1 cellular context compared by ENCODE assay signal in the genomic region with DNA sequence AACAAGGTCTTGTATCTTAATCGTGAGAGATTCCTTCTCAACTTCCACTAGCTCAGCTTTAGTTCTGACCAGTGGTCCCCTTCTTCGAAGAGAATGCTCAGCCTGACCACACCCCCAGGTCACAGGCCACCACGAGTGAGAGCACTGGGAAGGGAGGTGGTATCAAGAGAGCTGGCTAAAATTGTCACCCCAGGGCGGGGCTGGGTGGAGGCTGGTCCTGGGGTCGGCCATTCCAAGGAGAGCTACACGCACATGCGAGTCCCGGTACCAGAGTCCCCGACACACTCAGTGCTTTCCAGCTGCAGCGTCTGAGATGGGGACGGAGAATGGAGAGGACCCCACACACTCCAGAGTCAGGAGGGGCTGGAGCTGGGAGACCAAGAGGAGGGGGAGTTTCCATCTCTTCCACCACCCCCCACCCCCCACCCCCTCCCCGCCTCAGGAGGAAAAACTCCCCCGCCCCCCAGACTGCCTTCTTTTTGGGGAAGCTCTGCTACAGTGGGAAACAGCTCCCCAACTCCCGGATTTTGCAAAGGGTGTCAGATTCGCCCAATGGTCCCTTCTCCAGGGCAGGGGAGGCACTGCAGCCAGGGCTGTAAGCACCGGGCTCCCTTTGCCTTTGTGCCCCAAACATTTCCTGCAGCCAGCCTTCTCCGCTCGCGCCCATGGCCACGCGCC.
TF ChIP-seq lines count a peak whose summit lies in the region.

No MANE protein-coding gene starts in this region.

TF ChIP-seq in H1, 55 proteins besides CTCF, POLR2A, EP300 and RAD21:
- no peak for TF ChIP-seq TCF12 (IDR thresholded peaks at IDR 0.05; ENCODE audit: low read depth, low read length)
- TF ChIP-seq BRCA1 (IDR thresholded peaks at IDR 0.05; ENCODE audit: low read depth, low read length), result no peak
- TF ChIP-seq TAF7 (optimal IDR thresholded peaks at IDR 0.05; ENCODE audit: borderline replicate concordance, low read depth, low read length), result no peak
- TF ChIP-seq SP2 (IDR thresholded peaks at IDR 0.05; ENCODE audit: low read length), result no peak
- TF ChIP-seq CEBPB (IDR thresholded peaks at IDR 0.05; ENCODE audit: low read depth, low read length), result no peak
- TF ChIP-seq SIX5 (IDR thresholded peaks at IDR 0.05; ENCODE audit: low read depth, low read length), result no peak
- TF ChIP-seq SP4 (IDR thresholded peaks at IDR 0.05; ENCODE audit: low read length), result no peak
- no peak for TF ChIP-seq EGR1 (IDR thresholded peaks at IDR 0.05; ENCODE audit: borderline replicate concordance, low read depth, low read length)
- TF ChIP-seq NRF1 (IDR thresholded peaks at IDR 0.05; ENCODE audit: low read depth, low read length), result no peak
- TF ChIP-seq MAFK (IDR thresholded peaks at IDR 0.05; ENCODE audit: low read depth, low read length), result no peak
- no peak for TF ChIP-seq YY1 (IDR thresholded peaks at IDR 0.05; ENCODE audit: low read depth, low read length)
- TF ChIP-seq KDM4A (IDR thresholded peaks at IDR 0.05; ENCODE audit: low read depth, low read length, severe bottlenecking), result no peak
- no peak for TF ChIP-seq SIRT6 (IDR thresholded peaks at IDR 0.05; ENCODE audit: low read length)
- TF ChIP-seq TBP (IDR thresholded peaks at IDR 0.05; ENCODE audit: low read depth, low read length), result no peak
- TF ChIP-seq PHF8 (conservative IDR thresholded peaks at IDR 0.05; ENCODE audit: low read depth, low read length), result no peak
- no peak for TF ChIP-seq BACH1 (IDR thresholded peaks at IDR 0.05; ENCODE audit: low read length)
- TF ChIP-seq, protein P1, sequence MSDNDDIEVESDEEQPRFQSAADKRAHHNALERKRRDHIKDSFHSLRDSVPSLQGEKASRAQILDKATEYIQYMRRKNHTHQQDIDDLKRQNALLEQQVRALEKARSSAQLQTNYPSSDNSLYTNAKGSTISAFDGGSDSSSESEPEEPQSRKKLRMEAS (IDR thresholded peaks at IDR 0.05), result no peak
- no peak for TF ChIP-seq CREB1 (IDR thresholded peaks at IDR 0.05)
- TF ChIP-seq KDM1A (IDR thresholded peaks at IDR 0.05; ENCODE audit: borderline replicate concordance, low read length), result no peak
- TF ChIP-seq CBX8 (IDR thresholded peaks at IDR 0.05; ENCODE audit: borderline replicate concordance, low read depth, low read length), result no peak
